ENCODE assay signal across 9 cellular contexts in the genomic region with DNA sequence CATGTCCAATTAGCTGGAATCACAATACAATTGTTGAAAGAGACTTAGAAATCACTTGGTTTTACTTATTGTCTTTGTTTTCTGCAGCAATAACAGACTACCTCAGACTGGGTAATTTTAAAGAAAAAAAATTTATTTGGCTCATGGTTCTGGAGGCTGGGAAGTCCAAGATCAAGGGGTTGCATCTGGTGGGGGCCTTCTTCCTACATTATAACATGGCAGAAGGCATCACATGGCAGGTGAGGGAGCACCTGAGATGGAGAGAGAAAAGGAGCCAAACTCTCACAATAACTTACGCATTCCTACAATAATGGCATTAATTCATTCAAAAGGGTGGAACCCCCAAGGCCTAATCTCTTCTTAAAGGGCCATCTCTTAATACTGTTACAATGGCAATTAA. TPM values are rescaled to one million over a fixed set of nuclear protein-coding genes. Genes with fewer than 3 reads are reported as not detected.
"Had no signal": no experiment of that assay in that cellular context is flagged by ENCODE, and none has a peak within 500 bp of the region (broad histone marks: within the 10 kb centered on the region; RNA-seq: fewer than 3 reads in every experiment).

No MANE protein-coding gene starts in this region.

- H3K27ac ChIP-seq: HL-60, KMS-11 had no signal

- H3K9ac ChIP-seq: KMS-11 had no signal

- H3K4me2 ChIP-seq: KMS-11 had no signal

- DNase-seq: IMR-90, KBM-7, KG1 had no signal

- H3K4me3 ChIP-seq: K562 had no signal

- ATAC-seq: K562 had no signal

- FAIRE-seq: HTR-8/SVneo, K562 had no signal

RNA-seq across cellular contexts. Expression of gene KLHL14, which starts 37.5 kb away (rescaled TPM):
- total RNA-seq: HT-29, HT1080, IMR-90, K562 had no signal
- polyA plus RNA-seq: IMR-90, K562 had no signal
